In the genomic region with DNA sequence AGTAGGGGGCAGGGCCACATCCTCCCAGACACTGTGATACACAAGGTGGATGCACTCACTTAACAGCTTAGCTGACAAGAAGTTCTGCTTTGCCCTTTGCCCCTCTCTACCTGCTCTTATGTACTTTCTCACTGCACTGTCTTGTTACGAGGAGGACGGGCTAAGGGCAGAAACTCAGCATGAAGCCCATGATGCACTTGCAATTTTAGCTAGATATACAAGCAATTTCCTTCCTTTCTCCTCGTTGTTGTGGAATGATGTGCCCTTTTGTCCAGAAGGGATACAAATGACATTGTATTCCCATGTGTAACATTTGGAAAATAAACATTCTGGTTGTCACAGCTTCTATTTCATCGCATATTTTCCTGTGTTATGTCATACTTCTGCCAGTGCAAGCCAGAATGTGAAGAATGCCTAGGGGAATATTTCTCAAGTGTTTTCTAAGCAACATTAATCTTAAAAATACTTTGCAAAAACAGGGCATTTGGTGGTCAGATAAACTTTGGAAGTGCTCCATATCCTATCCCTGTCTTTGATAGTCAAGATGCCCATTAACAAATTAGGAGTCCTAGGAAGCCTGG, we compare ENCODE assay signal across 11 cellular contexts. TPM values are rescaled to one million over a fixed set of nuclear protein-coding genes. Genes with fewer than 3 reads are reported as not detected.
A peak's percentile ranks its signal among the peaks of the same experiment; 100 is the strongest.
DNase-seq lines count a peak whose midpoint lies in the region; ATAC-seq and TF ChIP-seq lines count a peak whose summit lies in the region.
"Had no signal": no experiment of that assay in that cellular context is flagged by ENCODE, and none has a peak within 500 bp of the region (broad histone marks: within the 10 kb centered on the region; RNA-seq: fewer than 3 reads in every experiment).

No MANE protein-coding gene starts in this region.

- no peak overlapping the region for H2BK15ac ChIP-seq in H9 (ENCODE audit: low read depth, low read length)

- H2BK20ac ChIP-seq in H9 (ENCODE audit: low read depth, low read length, poor library complexity, severe bottlenecking), result no peak overlapping the region

- no peaks in the 10 kb centered on the region for H3K9me3 ChIP-seq in left lung
- H3K9me3 ChIP-seq in tibial artery, result no peaks in the 10 kb centered on the region
- H3K9me3 ChIP-seq in H9 (ENCODE audit: control insufficient read depth, low read depth, low read length), result no peaks in the 10 kb centered on the region

- no peak overlapping the region for H4K5ac ChIP-seq in H9 (ENCODE audit: insufficient read length, low read depth, low read length)

- H3K18ac ChIP-seq in H9 (ENCODE audit: insufficient read length, low read depth, low read length), result no peak overlapping the region

- intact Hi-C loops in left lung (cut with DNase I), result no loop called here
- intact Hi-C loops in tibial artery (cut with DNase I; ENCODE audit: low total_unique reads), result loop anchor here (10.0 kb wide), 1 partner anchor 48 kb away; the partner anchor contains the start of gene MAOA

- no peak overlapping the region for H3K27ac Mint-ChIP-seq in H9
- H3K27ac Mint-ChIP-seq: T-helper 17 cell had no signal

- no peak overlapping the region for H2AFZ ChIP-seq in H9 (ENCODE audit: low read length)

- H3K4me3 ChIP-seq in left lung (no peak overlapping the region), tibial artery (no peak overlapping the region)

- no peak overlapping the region for H2AK5ac ChIP-seq in H9 (ENCODE audit: insufficient read length, low read length)

- H3K27me3 ChIP-seq in left lung (no peaks in the 10 kb centered on the region), tibial artery (no peaks in the 10 kb centered on the region), H9 (ENCODE audit: insufficient read depth, low read length) (no peaks in the 10 kb centered on the region)

- no peak overlapping the region for H4K8ac ChIP-seq in H9 (replicated peaks; ENCODE audit: insufficient read length, low read depth, low read length)

- no peak overlapping the region for H3K14ac ChIP-seq in H9 (ENCODE audit: insufficient read depth, low read length)

- WGBS in H9 (ENCODE audit: extremely low coverage, insufficient read length, low lambda C conversion rate), result no CpG with 5 or more reads among the region's 4 CpGs

- H3K4ac ChIP-seq in H9 (ENCODE audit: low read depth, low read length), result no peak overlapping the region

- H3K4me2 ChIP-seq in H9 (ENCODE audit: insufficient read depth, insufficient read length, low read length), result no peak overlapping the region

- H3K4me3 Mint-ChIP-seq in H9, result no peak overlapping the region
- H3K4me3 Mint-ChIP-seq: T-helper 17 cell had no signal

- peaks cover 1% of the 10 kb centered on the region; the same call in 1 of the 2 replicates for H3K27me3 Mint-ChIP-seq in H9 (ENCODE audit: low read depth)

- H3K79me2 ChIP-seq in H9 (ENCODE audit: insufficient read depth, low read length), result no peaks in the 10 kb centered on the region

- no peaks in the 10 kb centered on the region for H3K36me3 Mint-ChIP-seq in H9 (ENCODE audit: insufficient read depth in 1 of 3, low read depth in 3 of 3)

- H3K9me3 Mint-ChIP-seq in H9, result peaks cover 47 to 51% of the 10 kb centered on the region in 2 experiments

- H3K4me1 ChIP-seq in left lung, result peaks cover 8 to 10% of the 10 kb centered on the region in 2 donors
- H3K4me1 ChIP-seq in tibial artery, result peaks cover 0 to 87% (median 9%) of the 10 kb centered on the region in 4 donors
- no peaks in the 10 kb centered on the region for H3K4me1 ChIP-seq in H9 (ENCODE audit: insufficient read depth, low read length)

- no peaks in the 10 kb centered on the region for H3K79me1 ChIP-seq in H9 (ENCODE audit: insufficient read depth, low read depth, low read length, poor library complexity, severe bottlenecking)

- no peak overlapping the region for H3T11ph ChIP-seq in H9 (ENCODE audit: low read length)

- no peaks in the 10 kb centered on the region for H3K23me2 ChIP-seq in H9 (ENCODE audit: insufficient read length, low read depth, low read length, poor library complexity, severe bottlenecking)

- no peaks in the 10 kb centered on the region for H3K36me3 ChIP-seq in left lung
- no peaks in the 10 kb centered on the region for H3K36me3 ChIP-seq in tibial artery

- H2BK12ac ChIP-seq in H9 (ENCODE audit: insufficient read length, low read depth, low read length), result no peak overlapping the region

- H2BK5ac ChIP-seq in H9 (ENCODE audit: insufficient read length, low read length), result no peak overlapping the region

- H2BK120ac ChIP-seq in H9 (ENCODE audit: low read depth, low read length, poor library complexity, severe bottlenecking), result no peak overlapping the region

- H3K27ac ChIP-seq in left lung (peak overlapping the region; percentile 57 to 70), tibial artery (peak overlapping the region; percentile 63 to 64), H9 (ENCODE audit: insufficient read length, low read depth, low read length) (no peak overlapping the region)

- H3K56ac ChIP-seq in H9 (ENCODE audit: insufficient read length, low read depth, low read length), result no peak overlapping the region

- DNase-seq in LHCN-M2 (ENCODE audit: low read depth) (peak; percentile 59), dermis blood vessel endothelial cell (peak; percentile 81), left lung (no peak), tibial artery (no peak), H9 (no peak), GM10266 (ENCODE audit: extremely low spot score) (no peak)
- DNase-seq in activated CD8-positive, alpha-beta memory T cell treated with anti-CD3 and anti-CD28 coated beads, Interleukin-2, amount 50 U/mL, for 48 hours, result no peak
- DNase-seq: foreskin melanocyte, NCI-H345, T-helper 17 cell had no signal

- peak; percentile 56 for ATAC-seq in left lung
- no peak for ATAC-seq in HG03520 (IDR thresholded peaks at IDR 0.05; ENCODE audit: unreplicated experiment)
- ATAC-seq: T-helper 17 cell had no signal

- H4K91ac ChIP-seq in H9 (ENCODE audit: insufficient read length, low read depth, low read length), result no peak overlapping the region

- TF ChIP-seq CTCF in left lung (IDR thresholded peaks at IDR 0.05) (no peak), tibial artery (IDR thresholded peaks at IDR 0.05) (no peak), H9 (conservative IDR thresholded peaks at IDR 0.05) (no peak), GM10266 (IDR thresholded peaks at IDR 0.05; ENCODE audit: control insufficient read depth, insufficient read depth, low read depth, missing control alignments) (no peak)

- H3K23ac ChIP-seq in H9 (ENCODE audit: insufficient read length, low read depth, low read length), result no peak overlapping the region

- no peaks in the 10 kb centered on the region for H4K20me1 ChIP-seq in H9 (ENCODE audit: control insufficient read depth, insufficient read depth, insufficient read length)

- no peak overlapping the region for H3K9ac ChIP-seq in H9 (ENCODE audit: extremely low read depth, insufficient read length, low read length)

- peaks cover 4 to 9% of the 10 kb centered on the region in 2 experiments for H3K4me1 Mint-ChIP-seq in H9
- H3K4me1 Mint-ChIP-seq: T-helper 17 cell had no signal

RNA-seq across cellular contexts. Expression of gene MAOA, which starts 47.2 kb away (rescaled TPM):
- total RNA-seq in LHCN-M2 (2014; rRNA removed) (4.6 and 5.0 TPM in 2 replicates), dermis blood vessel endothelial cell (149 and 161 TPM in 2 replicates), left lung (100 to 1,000 TPM; 134 to 159 TPM), H9 (2021) (0.28 and 0.44 TPM in 2 replicates)
- 2.5 TPM for polyA plus RNA-seq in LHCN-M2 (2012)

Comparison
In these comparisons a context has a peak if more than half of its experiments do, and no peak if none do; other contexts are left out.
1. DNase-seq: peak in LHCN-M2 (single experiment) and dermis blood vessel endothelial cell (single experiment); none in left lung (0 of 2), tibial artery (0 of 2), H9 (single experiment), GM10266 (single experiment) and activated CD8-positive, alpha-beta memory T cell treated with anti-CD3 and anti-CD28 coated beads, Interleukin-2, amount 50 U/mL, for 48 hours (single experiment).
2. RNA of gene MAOA, which starts 47.2 kb away (total RNA-seq): 134 to 159 TPM in left lung and 149 to 161 TPM in dermis blood vessel endothelial cell; 4.6 to 5.0 TPM in LHCN-M2 and 0.28 to 0.44 TPM in H9; every median in the first group is over 10 times any median in the second.